ENCODE assay signal across 14 cellular contexts in genomic region chr19:37329686-37330085, GRCh38. TPM values are rescaled to one million over a fixed set of nuclear protein-coding genes. Genes with fewer than 3 reads are reported as not detected.
DNase-seq lines count a peak whose midpoint lies in the region; ATAC-seq, FAIRE-seq and TF ChIP-seq lines count a peak whose summit lies in the region.
"Had no signal": no experiment of that assay in that cellular context is flagged by ENCODE, and none has a peak within 500 bp of the region (broad histone marks: within the 10 kb centered on the region; RNA-seq: fewer than 3 reads in every experiment).

No MANE protein-coding gene starts in this region.

- H3K79me2 ChIP-seq in Loucy (ENCODE audit: insufficient read depth, low read length) (peaks cover 2% of the 10 kb centered on the region; the same call in 1 of the 2 replicates), K562 (ENCODE audit: control insufficient read depth, insufficient read depth, low read length) (no peaks in the 10 kb centered on the region)

- ATAC-seq in K562, result no peak

- CTCF ChIA-PET in K562 (lab: Yijun Ruan, JAX; ENCODE audit: low intra/inter-chr PET ratio), result no interaction called here
- CTCF ChIA-PET in CD4-positive, alpha-beta memory T cell (lab: Charles Lee; ENCODE audit: partially characterized antibody), result no interaction called here

- WGBS in K562 (ENCODE audit: insufficient coverage, low coverage, missing lambda C conversion rate), result 0% methylated on average over 1 of the region's 1 CpG

- H3K4me1 Mint-ChIP-seq in neural crest cell, result peaks cover 7% of the 10 kb centered on the region
- H3K4me1 Mint-ChIP-seq in CD4-positive, alpha-beta memory T cell, result peaks cover 8 to 21% (median 12%) of the 10 kb centered on the region in 4 donors

- peak overlapping the region; percentile 21 for H3K4me3 Mint-ChIP-seq in neural crest cell
- no peak overlapping the region for H3K4me3 Mint-ChIP-seq in CD4-positive, alpha-beta memory T cell
- H3K4me3 Mint-ChIP-seq: activated B cell treated with CpG ODN at 0.5 μM for 24 hours had no signal

- no peaks in the 10 kb centered on the region for H3K9me3 ChIP-seq in Loucy (ENCODE audit: insufficient read depth, low read depth, low read length)
- no peaks in the 10 kb centered on the region; the same call in 1 of the 2 replicates for H3K9me3 ChIP-seq in K562 (replicated peaks; ENCODE audit: control insufficient read depth, insufficient read depth, low read depth, low read length)
- no peaks in the 10 kb centered on the region for H3K9me3 ChIP-seq in CD4-positive, alpha-beta memory T cell (ENCODE audit: control insufficient read depth in 1 of 2, low read length in 2 of 2)
- H3K9me3 ChIP-seq: tibial nerve had no signal

- H3K4me2 ChIP-seq in Loucy (ENCODE audit: low read depth, low read length, poor library complexity, severe bottlenecking) (no peak overlapping the region), K562 (ENCODE audit: insufficient read depth, low read length) (no peak overlapping the region)

- peaks cover 51% of the 10 kb centered on the region; the same call in 1 of the 2 replicates for H3K36me3 ChIP-seq in Loucy (ENCODE audit: insufficient read depth, low read length)
- no peaks in the 10 kb centered on the region for H3K36me3 ChIP-seq in K562 (ENCODE audit: control insufficient read depth, insufficient read depth, low read length)
- H3K36me3 ChIP-seq in CD4-positive, alpha-beta memory T cell (ENCODE audit: insufficient read depth, low read length), result peaks cover 21% of the 10 kb centered on the region

- POLR2A ChIA-PET in K562 (lab: Yijun Ruan, JAX), result no interaction called here
- POLR2A ChIA-PET in CD4-positive, alpha-beta memory T cell (lab: Charles Lee; ENCODE audit: partially characterized antibody), result interaction anchor here (0.8 kb wide), 1 partner anchor 41 kb away, joined by 3 read pairs; the partner anchor contains the start of gene ZNF527

- peak in 1 of 2 experiments; percentile 31; a peak in 1 of 4 replicates for TF ChIP-seq RAD21 in K562 (CRISPR knock-in tag; conservative IDR thresholded peaks at IDR 0.05 in 1 of 2, IDR thresholded peaks at IDR 0.05 in 1 of 2)

- no peaks in the 10 kb centered on the region for H3K9me2 ChIP-seq in Loucy (replicated peaks; ENCODE audit: low read depth, low read length)

- intact Hi-C loops in K562 (cut with micrococcal nuclease), result no loop called here
- intact Hi-C loops in dorsolateral prefrontal cortex (cut with DNase I), result loop anchor here in 1 of 2 donors (10.0 kb wide), 1 partner anchor 115 kb away; the partner anchor contains the start of genes ZNF383 and ZNF585B
- intact Hi-C loops in CD4-positive, alpha-beta memory T cell (cut with micrococcal nuclease), result no loop called here

- H3K4me1 ChIP-seq in Loucy (ENCODE audit: insufficient read depth, low read length, poor library complexity, severe bottlenecking), result peaks cover 9% of the 10 kb centered on the region
- H3K4me1 ChIP-seq in K562 (replicated peaks in 1 of 2; ENCODE audit: control insufficient read depth in 2 of 2, insufficient read depth in 2 of 2, low read length in 2 of 2), result no peaks in the 10 kb centered on the region
- H3K4me1 ChIP-seq in CD4-positive, alpha-beta memory T cell (ENCODE audit: insufficient read depth, low read length), result peaks cover under 1% of the 10 kb centered on the region

- H2AFZ ChIP-seq in Loucy (ENCODE audit: low read length), result no peak overlapping the region
- H2AFZ ChIP-seq in K562 (ENCODE audit: low read depth, low read length), result no peak overlapping the region

- TF ChIP-seq EP300 in K562 (IDR thresholded peaks at IDR 0.05; ENCODE audit: low read length), result no peak

- H3K27me3 Mint-ChIP-seq in neural crest cell (ENCODE audit: low read depth), result no peaks in the 10 kb centered on the region
- H3K27me3 Mint-ChIP-seq in CD4-positive, alpha-beta memory T cell, result no peaks in the 10 kb centered on the region
- H3K27me3 Mint-ChIP-seq: activated B cell treated with CpG ODN at 0.5 μM for 24 hours had no signal

- TF ChIP-seq CTCF in Loucy (conservative IDR thresholded peaks at IDR 0.05; ENCODE audit: low read length), result peak; percentile 46
- 0 out of 6 replicates have a peak, but pooled peaks of 2 of the 3 experiments have one; percentile 3 to 5 for TF ChIP-seq CTCF in K562 (IDR thresholded peaks at IDR 0.05 in 2 of 3, conservative IDR thresholded peaks at IDR 0.05 in 1 of 3; ENCODE audit: insufficient read depth in 2 of 3, low read depth in 1 of 3, low read length in 3 of 3)
- TF ChIP-seq CTCF in neural crest cell (conservative IDR thresholded peaks at IDR 0.05), result peak; percentile 44
- no peak for TF ChIP-seq CTCF in dorsolateral prefrontal cortex (IDR thresholded peaks at IDR 0.05 in 54 of 56, conservative IDR thresholded peaks at IDR 0.05 in 2 of 56; ENCODE audit: low read depth in 1 of 56, partially characterized antibody in 56 of 56)
- no peak for TF ChIP-seq CTCF in GM13976 (IDR thresholded peaks at IDR 0.05; ENCODE audit: borderline replicate concordance, control extremely low read depth, extremely low read depth, insufficient read depth, missing control alignments)

- H3K36me3 Mint-ChIP-seq in neural crest cell (ENCODE audit: low read depth), result peaks cover 33% of the 10 kb centered on the region
- peaks cover 35 to 47% of the 10 kb centered on the region in 2 donors for H3K36me3 Mint-ChIP-seq in CD4-positive, alpha-beta memory T cell

- no peaks in the 10 kb centered on the region for H3F3A ChIP-seq in Loucy (ENCODE audit: low read depth)

- H4K20me1 ChIP-seq in Loucy (ENCODE audit: insufficient read depth, low read length, poor library complexity, severe bottlenecking) (no peaks in the 10 kb centered on the region), K562 (replicated peaks; ENCODE audit: control insufficient read depth, insufficient read depth, low read length) (no peaks in the 10 kb centered on the region)

- no peaks in the 10 kb centered on the region for H3K9me1 ChIP-seq in K562 (ENCODE audit: control insufficient read depth, insufficient read depth, low read length)

- no peaks in the 10 kb centered on the region for H3K9me3 Mint-ChIP-seq in neural crest cell
- peaks cover 0 to 3% (median 0%) of the 10 kb centered on the region in 8 donors for H3K9me3 Mint-ChIP-seq in CD4-positive, alpha-beta memory T cell
- H3K9me3 Mint-ChIP-seq: activated B cell treated with CpG ODN at 0.5 μM for 24 hours had no signal

- DNase-seq in NCI-H1092 treated with DMSO at 0.1 percent for 48 hours (lab: John Stamatoyannopoulos, UW) (peak; percentile 3), NCI-H1092 (lab: John Stamatoyannopoulos, UW) (no peak), K562 (ENCODE audit: extremely low read depth in 1 of 4, low spot score in 3 of 4) (no peak), neural crest cell (ENCODE audit: low read depth, low spot score) (no peak), dorsolateral prefrontal cortex (no peak), GM13976 (ENCODE audit: low spot score) (no peak)
- DNase-seq in CD4-positive, alpha-beta memory T cell, result no peak
- DNase-seq: activated B cell treated with CpG ODN at 0.5 μM for 24 hours, activated gamma-delta T cell, cortex of kidney, mesenchymal stem cell had no signal

- H3K9ac ChIP-seq in Loucy (ENCODE audit: low read depth, low read length, poor library complexity, severe bottlenecking), result no peak overlapping the region
- H3K9ac ChIP-seq in K562 (ENCODE audit: insufficient read depth in 1 of 2, low read depth in 2 of 2, low read length in 2 of 2), result no peak overlapping the region

- in situ Hi-C loops in K562 (cut with MboI) (no loop called here), GM13976 (cut with MboI; ENCODE audit: low sequenced_read_pairs, unreplicated experiment) (no loop called here)

- BruUV-seq in K562 (replicated peaks; lab: Mats Ljungman, UMichigan), result no TSS peak

- H3K27ac Mint-ChIP-seq in neural crest cell (ENCODE audit: unreplicated experiment), result no peak overlapping the region
- H3K27ac Mint-ChIP-seq in CD4-positive, alpha-beta memory T cell, result no peak overlapping the region
- H3K27ac Mint-ChIP-seq: activated B cell treated with CpG ODN at 0.5 μM for 24 hours had no signal

- no peaks in the 10 kb centered on the region for H3K27me3 ChIP-seq in Loucy (ENCODE audit: insufficient read depth, low read length, poor library complexity, severe bottlenecking)
- no peaks in the 10 kb centered on the region for H3K27me3 ChIP-seq in K562 (ENCODE audit: control insufficient read depth in 2 of 2, insufficient read depth in 2 of 2, low read length in 2 of 2)
- H3K27me3 ChIP-seq in dorsolateral prefrontal cortex, result no peaks in the 10 kb centered on the region
- H3K27me3 ChIP-seq in CD4-positive, alpha-beta memory T cell (ENCODE audit: insufficient read depth, low read length), result no peaks in the 10 kb centered on the region
- H3K27me3 ChIP-seq: tibial nerve had no signal

- no peak for TF ChIP-seq POLR2A in K562 (conservative IDR thresholded peaks at IDR 0.05)

- FAIRE-seq in K562 (lab: Jason Lieb, UNC), result no peak
- FAIRE-seq: A204.1 had no signal

- H3K4me3 ChIP-seq in Loucy (ENCODE audit: low read length, poor library complexity, severe bottlenecking), result no peak overlapping the region
- H3K4me3 ChIP-seq in K562, result no peak overlapping the region
- no peak overlapping the region for H3K4me3 ChIP-seq in dorsolateral prefrontal cortex
- H3K4me3 ChIP-seq in CD4-positive, alpha-beta memory T cell (ENCODE audit: low read length in 2 of 2), result no peak overlapping the region
- H3K4me3 ChIP-seq: tibial nerve had no signal

- no peak overlapping the region for H3K27ac ChIP-seq in K562 (ENCODE audit: extremely low read depth, low read depth, low read length)
- peak overlapping the region in 1 of 59 donors; percentile 51 for H3K27ac ChIP-seq in dorsolateral prefrontal cortex
- H3K27ac ChIP-seq in CD4-positive, alpha-beta memory T cell (ENCODE audit: low read depth, low read length), result no peak overlapping the region
- H3K27ac ChIP-seq: tibial nerve had no signal

RNA-seq across cellular contexts. Expression of gene ZNF527, which starts 41.2 kb away (rescaled TPM):
- total RNA-seq in K562 (2011; cell fraction: chromatin; rRNA removed; ENCODE audit: low replicate concordance), result 1.1 and 2.9 TPM in 2 replicates
- 1.2 and 1.3 TPM in 2 replicates for total RNA-seq in K562 (2011; cell fraction: nucleolus; rRNA removed)
- 1.7 and 3.4 TPM in 2 replicates for total RNA-seq in K562 (2011; cell fraction: nucleoplasm; rRNA removed)
- total RNA-seq in K562 (2014; rRNA removed), result 0.18 and 0.82 TPM in 2 replicates
- 0.80 and 1.4 TPM in 2 replicates for total RNA-seq in K562 (2014; rRNA removed; fragmentation: Illumina TruSeq; extraction: Trizol)
- total RNA-seq in K562 (2015; rRNA removed; fragmentation: Illumina TruSeq; extraction: Trizol), result 0.60 and 1.0 TPM in 2 replicates
- 0.60 and 0.84 TPM in 2 replicates for total RNA-seq in K562 (2021)
- polyA plus RNA-seq in K562 (2011; rRNA removed), result 0.09 and 0.91 TPM in 2 replicates
- polyA plus RNA-seq in K562 (2011; cell fraction: cytosol; rRNA removed), result 0.07 and 0.37 TPM in 2 replicates
- 0.15 and 0.64 TPM in 2 replicates for polyA plus RNA-seq in K562 (2011; cell fraction: nucleus; rRNA removed)
- 0.89 and 1.1 TPM in 2 replicates for polyA plus RNA-seq in K562 (2012)
- polyA plus RNA-seq in K562 (2014; fragmentation: Illumina TruSeq; extraction: Trizol), result 0.73 and 1.2 TPM in 2 replicates
- under 1 TPM; 0.69 to 0.86 TPM for polyA plus RNA-seq in K562 (2014; fragmentation: Nextera tagmentation; extraction: Ambion mirVana)
- polyA plus RNA-seq in K562 (2014; rRNA removed), result 0.53 and 0.76 TPM in 2 replicates
- polyA minus RNA-seq in K562 (2011; rRNA and poly(A)+ RNA removed), result 0.27 and 0.91 TPM in 2 replicates
- polyA minus RNA-seq in K562 (2011; cell fraction: cytosol; rRNA and poly(A)+ RNA removed), result 1.3 TPM in 1 of 2 replicates, not detected in the other
- 0.11 and 1.3 TPM in 2 replicates for polyA minus RNA-seq in K562 (2011; cell fraction: nucleus; rRNA and poly(A)+ RNA removed)
- total RNA-seq in neural crest cell, result 8.2 and 8.4 TPM in 2 replicates
- total RNA-seq in dorsolateral prefrontal cortex, result 10 to 100 TPM in 100 of 120 experiments, 1 to 10 TPM in 20; 8.0 to 20.0 (median 11.8) TPM
- 10 to 100 TPM; 12.7 to 13.3 TPM for total RNA-seq in CD4-positive, alpha-beta memory T cell
- 1 to 10 TPM; 5.2 to 8.8 TPM for polyA plus RNA-seq in CD4-positive, alpha-beta memory T cell

Comparison
In these comparisons a context has a peak if more than half of its experiments do, and no peak if none do; other contexts are left out.
1. CTCF ChIP-seq: peak in Loucy (single experiment), K562 (2 of 3) and neural crest cell (single experiment); none in dorsolateral prefrontal cortex (0 of 56) and GM13976 (single experiment).